9 cellular contexts compared by ENCODE assay signal in genomic region chr4:1793940-1794808, GRCh38. TPM values are rescaled to one million over a fixed set of nuclear protein-coding genes. Genes with fewer than 3 reads are reported as not detected.
A peak's percentile ranks its signal among the peaks of the same experiment; 100 is the strongest.
DNase-seq lines count a peak whose midpoint lies in the region; ATAC-seq and TF ChIP-seq lines count a peak whose summit lies in the region.
"Had no signal": no experiment of that assay in that cellular context is flagged by ENCODE, and none has a peak within 500 bp of the region (broad histone marks: within the 10 kb centered on the region; RNA-seq: fewer than 3 reads in every experiment).

No MANE protein-coding gene starts in this region.

- CTCF ChIA-PET in activated B cell treated with CpG ODN at 0.5 μM for 24 hours (lab: Charles Lee): no interaction called here

- H3K4me1 ChIP-seq in testis: peaks cover 9% of the 10 kb centered on the region

- no peak overlapping the region for H3K27ac Mint-ChIP-seq in activated B cell treated with CpG ODN at 0.5 μM for 24 hours

- POLR2A ChIA-PET in activated B cell treated with CpG ODN at 0.5 μM for 24 hours (lab: Charles Lee): no interaction called here

- TF ChIP-seq CTCF in activated B cell treated with CpG ODN at 0.5 μM for 24 hours (IDR thresholded peaks at IDR 0.05) (no peak), testis (IDR thresholded peaks at IDR 0.05) (no peak)

- peak overlapping the region; percentile 46 for H3K4me3 Mint-ChIP-seq in activated B cell treated with CpG ODN at 0.5 μM for 24 hours

- DNase-seq in NCI-H146 (lab: John Stamatoyannopoulos, UW) (peak; percentile 22), NCI-H146 treated with DMSO at 0.1 percent for 48 hours (lab: John Stamatoyannopoulos, UW; ENCODE audit: unreplicated experiment) (no peak), activated B cell treated with CpG ODN at 0.5 μM for 24 hours (peak; percentile 31), iris pigment epithelial cell (ENCODE audit: low read depth) (peak; percentile 30), testis (no peak), NCI-H1436 treated with DMSO at 0.1 percent for 48 hours (lab: John Stamatoyannopoulos, UW) (no peak), EL (no peak), activated gamma-delta T cell (lab: John Stamatoyannopoulos, UW) (no peak)
- DNase-seq: C1 segment of cervical spinal cord had no signal

- no peak overlapping the region for H3K27ac ChIP-seq in testis

- peaks cover 2% of the 10 kb centered on the region for H3K4me1 Mint-ChIP-seq in activated B cell treated with CpG ODN at 0.5 μM for 24 hours

- peaks cover 17% of the 10 kb centered on the region for H3K27me3 Mint-ChIP-seq in activated B cell treated with CpG ODN at 0.5 μM for 24 hours

- no peaks in the 10 kb centered on the region for H3K36me3 Mint-ChIP-seq in activated B cell treated with CpG ODN at 0.5 μM for 24 hours (ENCODE audit: low read depth)

- no peaks in the 10 kb centered on the region for H3K27me3 ChIP-seq in testis

- no peaks in the 10 kb centered on the region for H3K9me3 Mint-ChIP-seq in activated B cell treated with CpG ODN at 0.5 μM for 24 hours

- peak overlapping the region; percentile 31 to 50 for H3K4me3 ChIP-seq in testis

- ATAC-seq in activated B cell treated with CpG ODN at 0.5 μM for 24 hours (ENCODE audit: low read depth): no peak

- TF ChIP-seq POLR2A in testis (IDR thresholded peaks at IDR 0.05): no peak

- H3K9me3 ChIP-seq in testis: no peaks in the 10 kb centered on the region

- intact Hi-C loops in activated B cell treated with CpG ODN at 0.5 μM for 24 hours (cut with micrococcal nuclease) (no loop called here), testis (cut with DNase I; ENCODE audit: low total_unique reads) (no loop called here)

- no peaks in the 10 kb centered on the region for H3K36me3 ChIP-seq in testis (ENCODE audit: low read depth, missing control alignments)

- 1% methylated on average over 58 of the region's 101 CpGs; no CpG with 5 or more reads in 1 of the 2 donors for WGBS in testis, 2 donors

RNA-seq across cellular contexts. Expression of gene FGFR3, which starts 1.1 kb away (rescaled TPM):
- 0.10 and 0.40 TPM in 2 replicates for total RNA-seq in activated B cell treated with CpG ODN at 0.5 μM for 24 hours
- 10 to 100 TPM; 79.6 to 93.7 TPM for total RNA-seq in testis
- polyA plus RNA-seq in testis (ENCODE audit: insufficient read depth, low read depth, low replicate concordance): 39.2 TPM

Comparison
In these comparisons a context has a peak if more than half of its experiments do, and no peak if none do; other contexts are left out.
1. DNase-seq: peak in NCI-H146 (single experiment), activated B cell treated with CpG ODN at 0.5 μM for 24 hours (single experiment) and iris pigment epithelial cell (single experiment); none in NCI-H146 treated with DMSO at 0.1 percent for 48 hours (single experiment), testis (single experiment), NCI-H1436 treated with DMSO at 0.1 percent for 48 hours (single experiment), EL (single experiment) and activated gamma-delta T cell (single experiment).
2. RNA of gene FGFR3, which starts 1.1 kb away (total RNA-seq): 79.6 to 93.7 TPM in testis; 0.10 to 0.40 TPM in activated B cell treated with CpG ODN at 0.5 μM for 24 hours; every median in the first group is over 10 times any median in the second.